ENCODE assay signal across 17 cellular contexts in genomic region chr13:95033890-95034289, GRCh38.
DNase-seq lines count a peak whose midpoint lies in the region; ATAC-seq and TF ChIP-seq lines count a peak whose summit lies in the region.
"Had no signal": no experiment of that assay in that cellular context is flagged by ENCODE, and none has a peak within 500 bp of the region (broad histone marks: within the 10 kb centered on the region; RNA-seq: fewer than 3 reads in every experiment).

No MANE protein-coding gene starts in this region.

- no peak overlapping the region for H3K27ac ChIP-seq in upper lobe of left lung
- H3K27ac ChIP-seq: left lung, tibial nerve had no signal

- no peak overlapping the region for H3K4me3 Mint-ChIP-seq in stimulated activated naive CD8-positive, alpha-beta T cell treated with anti-CD3 and anti-CD28 coated beads, Interleukin-15, amount 100 ng/mL, for 72 hours
- no peak overlapping the region for H3K4me3 Mint-ChIP-seq in activated T-helper 1 cell treated with anti-CD3 and anti-CD28 coated beads, Interleukin-12 subunit alpha, Interleukin-12 subunit beta, Interleukin-2, Interleukin-4 antibody, amounts not matched to agents 30 ng/mL and 10 ng/mL and 1 ng/mL, durations not matched to agents 14 hours and 24 hours and 36 hours
- H3K4me3 Mint-ChIP-seq: naive thymus-derived CD8-positive, alpha-beta T cell had no signal

- TF ChIP-seq EP300 in upper lobe of left lung (IDR thresholded peaks at IDR 0.05), result no peak

- no peak for TF ChIP-seq POLR2A in upper lobe of left lung (IDR thresholded peaks at IDR 0.05)

- H3K27ac Mint-ChIP-seq in stimulated activated naive CD8-positive, alpha-beta T cell treated with anti-CD3 and anti-CD28 coated beads, Interleukin-15, amount 100 ng/mL, for 72 hours, result peak overlapping the region; percentile 19 to 68
- H3K27ac Mint-ChIP-seq in activated T-helper 1 cell treated with anti-CD3 and anti-CD28 coated beads, Interleukin-12 subunit alpha, Interleukin-12 subunit beta, Interleukin-2, Interleukin-4 antibody, amounts not matched to agents 30 ng/mL and 10 ng/mL and 1 ng/mL, durations not matched to agents 14 hours and 24 hours and 36 hours, result no peak overlapping the region

- no peaks in the 10 kb centered on the region for H3K9me3 ChIP-seq in upper lobe of left lung
- H3K9me3 ChIP-seq: left lung, tibial nerve had no signal

- peaks cover 10% of the 10 kb centered on the region for H3K4me1 Mint-ChIP-seq in stimulated activated naive CD8-positive, alpha-beta T cell treated with anti-CD3 and anti-CD28 coated beads, Interleukin-15, amount 100 ng/mL, for 72 hours
- peaks cover 9% of the 10 kb centered on the region for H3K4me1 Mint-ChIP-seq in activated T-helper 1 cell treated with anti-CD3 and anti-CD28 coated beads, Interleukin-12 subunit alpha, Interleukin-12 subunit beta, Interleukin-2, Interleukin-4 antibody, amounts not matched to agents 30 ng/mL and 10 ng/mL and 1 ng/mL, durations not matched to agents 14 hours and 24 hours and 36 hours (ENCODE audit: low read depth)
- H3K4me1 Mint-ChIP-seq: IgD-negative memory B cell had no signal

- H3K4me1 ChIP-seq in upper lobe of left lung, result peaks cover 0 to 6% (median 0%) of the 10 kb centered on the region in 4 donors
- H3K4me1 ChIP-seq: left lung, tibial nerve had no signal

- 92 to 100% methylated on average over 1 of the region's 1 CpG for WGBS in upper lobe of left lung, 2 donors

- H3K36me3 ChIP-seq in upper lobe of left lung, result no peaks in the 10 kb centered on the region
- H3K36me3 ChIP-seq: tibial nerve had no signal

- H3K9me3 Mint-ChIP-seq in stimulated activated naive CD8-positive, alpha-beta T cell treated with anti-CD3 and anti-CD28 coated beads, Interleukin-15, amount 100 ng/mL, for 72 hours, result no peaks in the 10 kb centered on the region
- H3K9me3 Mint-ChIP-seq in activated T-helper 1 cell treated with anti-CD3 and anti-CD28 coated beads, Interleukin-12 subunit alpha, Interleukin-12 subunit beta, Interleukin-2, Interleukin-4 antibody, amounts not matched to agents 30 ng/mL and 10 ng/mL and 1 ng/mL, durations not matched to agents 14 hours and 24 hours and 36 hours, result no peaks in the 10 kb centered on the region
- H3K9me3 Mint-ChIP-seq: IgD-negative memory B cell had no signal

- peak; percentile 66 for ATAC-seq in stimulated activated naive CD8-positive, alpha-beta T cell treated with anti-CD3 and anti-CD28 coated beads, Interleukin-15, amount 100 ng/mL, for 72 hours
- no peak for ATAC-seq in stimulated activated naive CD8-positive, alpha-beta T cell treated with anti-CD3 and anti-CD28 coated beads, Interleukin-15, Interleukin-2, amounts not matched to agents 100 U/mL and 50 U/mL, for 24 hours
- ATAC-seq in GM21515 (IDR thresholded peaks at IDR 0.05; ENCODE audit: unreplicated experiment), result peak; percentile 62
- peak; percentile 68 for ATAC-seq in HG03039 (IDR thresholded peaks at IDR 0.05; ENCODE audit: unreplicated experiment)
- no peak for ATAC-seq in upper lobe of left lung (ENCODE audit: low FRiP score in 2 of 2)
- no peak for ATAC-seq in Right ventricle myocardium superior (ENCODE audit: poor library complexity)
- ATAC-seq: left lung; naive thymus-derived CD8-positive, alpha-beta T cell had no signal

- peaks cover 1% of the 10 kb centered on the region for H3K36me3 Mint-ChIP-seq in activated T-helper 1 cell treated with anti-CD3 and anti-CD28 coated beads, Interleukin-12 subunit alpha, Interleukin-12 subunit beta, Interleukin-2, Interleukin-4 antibody, amounts not matched to agents 30 ng/mL and 10 ng/mL and 1 ng/mL, durations not matched to agents 14 hours and 24 hours and 36 hours (ENCODE audit: low read depth)

- H3K4me3 ChIP-seq in upper lobe of left lung, result no peak overlapping the region
- H3K4me3 ChIP-seq: left lung, tibial nerve had no signal

- no peak for TF ChIP-seq CTCF in upper lobe of left lung (IDR thresholded peaks at IDR 0.05)

- no peaks in the 10 kb centered on the region for H3K27me3 Mint-ChIP-seq in stimulated activated naive CD8-positive, alpha-beta T cell treated with anti-CD3 and anti-CD28 coated beads, Interleukin-15, amount 100 ng/mL, for 72 hours
- H3K27me3 Mint-ChIP-seq in activated T-helper 1 cell treated with anti-CD3 and anti-CD28 coated beads, Interleukin-12 subunit alpha, Interleukin-12 subunit beta, Interleukin-2, Interleukin-4 antibody, amounts not matched to agents 30 ng/mL and 10 ng/mL and 1 ng/mL, durations not matched to agents 14 hours and 24 hours and 36 hours (ENCODE audit: insufficient read depth), result no peaks in the 10 kb centered on the region
- H3K27me3 Mint-ChIP-seq: IgD-negative memory B cell; naive thymus-derived CD8-positive, alpha-beta T cell had no signal

- H3K27me3 ChIP-seq in upper lobe of left lung, result no peaks in the 10 kb centered on the region
- H3K27me3 ChIP-seq: left lung, tibial nerve had no signal

- no peak for DNase-seq in stimulated activated naive CD8-positive, alpha-beta T cell treated with anti-CD3 and anti-CD28 coated beads, Interleukin-15, amount 100 ng/mL, for 72 hours
- no peak for DNase-seq in stimulated activated naive CD8-positive, alpha-beta T cell treated with anti-CD3 and anti-CD28 coated beads, Interleukin-15, Interleukin-2, amounts not matched to agents 100 U/mL and 50 U/mL, for 24 hours
- DNase-seq in upper lobe of left lung (no peak), Right ventricle myocardium superior (no peak), head of caudate nucleus (no peak)
- DNase-seq in activated T-helper 1 cell treated with anti-CD3 and anti-CD28 coated beads, Interleukin-12 subunit alpha, Interleukin-12 subunit beta, Interleukin-2, Interleukin-4 antibody, amounts not matched to agents 30 ng/mL and 10 ng/mL and 1 ng/mL, durations not matched to agents 14 hours and 24 hours and 36 hours (ENCODE audit: low spot score), result no peak
- DNase-seq: ACHN; activated CD8-positive, alpha-beta memory T cell treated with anti-CD3 and anti-CD28 coated beads, Interleukin-2, amount 50 U/mL, for 48 hours; COR-L47; erythroblast; left lung; naive thymus-derived CD8-positive, alpha-beta T cell; NCI-H1048 had no signal

- intact Hi-C loops in activated T-helper 1 cell treated with anti-CD3 and anti-CD28 coated beads, Interleukin-12 subunit alpha, Interleukin-12 subunit beta, Interleukin-2, Interleukin-4 antibody, amounts not matched to agents 30 ng/mL and 10 ng/mL and 1 ng/mL, durations not matched to agents 14 hours and 24 hours and 36 hours (cut with micrococcal nuclease), result no loop called here
- intact Hi-C loops in Right ventricle myocardium superior (cut with DNase I) (no loop called here), head of caudate nucleus (cut with DNase I) (no loop called here)

Comparison
In these comparisons a context has a peak if more than half of its experiments do, and no peak if none do; other contexts are left out.
1. ATAC-seq: peak in stimulated activated naive CD8-positive, alpha-beta T cell treated with anti-CD3 and anti-CD28 coated beads, Interleukin-15, amount 100 ng/mL, for 72 hours (single experiment), GM21515 (single experiment) and HG03039 (single experiment); none in stimulated activated naive CD8-positive, alpha-beta T cell treated with anti-CD3 and anti-CD28 coated beads, Interleukin-15, Interleukin-2, amounts not matched to agents 100 U/mL and 50 U/mL, for 24 hours (single experiment), upper lobe of left lung (0 of 2) and Right ventricle myocardium superior (single experiment).